1 cellular context compared by ENCODE assay signal in the genomic region with DNA sequence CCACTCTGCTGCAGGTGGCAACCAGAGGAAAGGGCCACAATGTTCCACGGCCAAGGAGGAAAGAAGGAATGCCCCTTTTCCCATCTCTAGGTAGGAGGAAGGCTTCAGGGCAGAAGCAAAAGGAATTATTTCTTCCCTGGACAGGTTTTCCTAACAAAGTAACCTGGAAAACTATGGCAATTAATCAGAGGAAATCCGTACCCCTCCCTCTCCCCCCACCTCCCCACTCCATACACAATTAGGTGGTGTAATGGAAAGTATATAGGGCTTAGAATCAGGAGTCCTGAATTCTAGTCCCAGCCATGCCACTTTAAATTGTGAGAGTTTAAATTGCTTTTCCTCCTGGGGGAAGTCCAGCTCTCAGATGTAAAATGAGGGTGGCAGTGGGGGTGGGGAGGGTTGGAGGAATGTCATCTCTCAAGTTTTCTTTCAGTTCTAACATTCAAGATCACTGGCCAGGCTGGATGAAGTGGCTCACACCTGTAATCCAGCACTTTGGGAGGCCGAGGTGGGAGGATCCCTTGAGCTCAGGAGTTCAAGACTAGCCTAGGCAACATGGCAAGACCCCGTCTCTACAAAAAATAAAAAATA.
TF ChIP-seq lines count a peak whose summit lies in the region.

No MANE protein-coding gene starts in this region.

TF ChIP-seq in HepG2, 621 proteins besides CTCF, POLR2A, EP300 and RAD21:
- TF ChIP-seq ETV6 (CRISPR knock-in tag; conservative IDR thresholded peaks at IDR 0.05) (no peak), RNF2 (conservative IDR thresholded peaks at IDR 0.05; ENCODE audit: low read depth) (no peak), ZMYM3 (CRISPR knock-in tag; IDR thresholded peaks at IDR 0.05) (no peak), SIX4 (CRISPR knock-in tag; IDR thresholded peaks at IDR 0.05) (no peak), TP53 (CRISPR knock-in tag; conservative IDR thresholded peaks at IDR 0.05) (no peak), ZNF570 (CRISPR knock-in tag; IDR thresholded peaks at IDR 0.05; ENCODE audit: borderline replicate concordance) (no peak), CHD4 (IDR thresholded peaks at IDR 0.05; ENCODE audit: borderline replicate concordance, low read length) (no peak), CREM (IDR thresholded peaks at IDR 0.05) (no peak), CREM (CRISPR knock-in tag; IDR thresholded peaks at IDR 0.05) (no peak), ZNF556 (CRISPR knock-in tag; IDR thresholded peaks at IDR 0.05; ENCODE audit: borderline replicate concordance) (no peak), GLI4 (CRISPR knock-in tag; IDR thresholded peaks at IDR 0.05; ENCODE audit: borderline replicate concordance) (no peak), ZSCAN22 (CRISPR knock-in tag; IDR thresholded peaks at IDR 0.05) (no peak)
- TF ChIP-seq, protein P1, sequence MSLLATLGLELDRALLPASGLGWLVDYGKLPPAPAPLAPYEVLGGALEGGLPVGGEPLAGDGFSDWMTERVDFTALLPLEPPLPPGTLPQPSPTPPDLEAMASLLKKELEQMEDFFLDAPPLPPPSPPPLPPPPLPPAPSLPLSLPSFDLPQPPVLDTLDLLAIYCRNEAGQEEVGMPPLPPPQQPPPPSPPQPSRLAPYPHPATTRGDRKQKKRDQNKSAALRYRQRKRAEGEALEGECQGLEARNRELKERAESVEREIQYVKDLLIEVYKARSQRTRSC (CRISPR knock-in tag; IDR thresholded peaks at IDR 0.05; ENCODE audit: low read depth) = no peak
TF ChIP-seq in HepG2: peak in this region for 0.
